Comparison of ENCODE assay signal across 12 cellular contexts in the genomic region with DNA sequence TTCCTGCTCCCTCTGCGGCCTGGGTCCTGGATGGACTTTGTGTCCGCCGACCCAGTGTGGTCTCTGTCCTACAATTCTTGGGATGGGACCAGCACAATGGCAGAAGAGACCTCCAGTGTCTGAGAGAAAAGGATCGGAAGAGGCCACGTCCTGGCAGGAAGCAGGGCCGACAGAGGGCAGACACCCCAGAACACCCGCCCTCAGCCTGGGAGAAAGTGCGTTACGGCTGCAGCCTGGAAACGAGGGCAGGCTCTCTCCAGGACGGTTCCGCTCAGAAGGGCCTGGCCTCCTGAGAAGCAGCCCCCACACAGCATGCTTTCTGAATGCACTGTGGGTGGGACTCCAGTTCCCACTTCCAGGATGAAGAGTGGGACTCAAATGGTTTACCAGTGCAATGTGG. TPM values are rescaled to one million over a fixed set of nuclear protein-coding genes. Genes with fewer than 3 reads are reported as not detected.
DNase-seq lines count a peak whose midpoint lies in the region; ATAC-seq and TF ChIP-seq lines count a peak whose summit lies in the region.
"Had no signal": no experiment of that assay in that cellular context is flagged by ENCODE, and none has a peak within 500 bp of the region (broad histone marks: within the 10 kb centered on the region; RNA-seq: fewer than 3 reads in every experiment).

No MANE protein-coding gene starts in this region.

- H3K4me2 ChIP-seq in H9 (ENCODE audit: insufficient read depth, insufficient read length, low read length): no peak overlapping the region
- H3K4me2 ChIP-seq in mesenchymal stem cell (ENCODE audit: low read length, poor library complexity, severe bottlenecking): no peak overlapping the region

- H3K79me1 ChIP-seq in H9 (ENCODE audit: insufficient read depth, low read depth, low read length, poor library complexity, severe bottlenecking) (no peaks in the 10 kb centered on the region), mesenchymal stem cell (replicated peaks; ENCODE audit: low read length, poor library complexity, severe bottlenecking) (peaks cover 24% of the 10 kb centered on the region)

- peaks cover 25 to 31% of the 10 kb centered on the region in 2 experiments for H3K4me1 Mint-ChIP-seq in H9
- H3K4me1 Mint-ChIP-seq in stimulated activated effector memory CD8-positive, alpha-beta T cell treated with anti-CD3 and anti-CD28 coated beads, Interleukin-12 subunit alpha, Interleukin-12 subunit beta, amount 100 ng/mL, for 72 hours: peaks cover 12% of the 10 kb centered on the region

- no peak overlapping the region for H3K4me3 Mint-ChIP-seq in H9
- no peak overlapping the region for H3K4me3 Mint-ChIP-seq in stimulated activated effector memory CD8-positive, alpha-beta T cell treated with anti-CD3 and anti-CD28 coated beads, Interleukin-12 subunit alpha, Interleukin-12 subunit beta, amount 100 ng/mL, for 72 hours

- no peaks in the 10 kb centered on the region for H3K79me2 ChIP-seq in H9 (ENCODE audit: insufficient read depth, low read length)

- peaks cover 2% of the 10 kb centered on the region for H3K27me3 Mint-ChIP-seq in H9 (ENCODE audit: low read depth)

- H3K4me3 ChIP-seq in choroid plexus epithelial cell (ENCODE audit: low read depth, low read length) (no peak overlapping the region), mesenchymal stem cell (ENCODE audit: insufficient read depth in 1 of 2, low read depth in 1 of 2, low read length in 2 of 2) (no peak overlapping the region)
- H3K4me3 ChIP-seq: skin epidermis had no signal

- H2BK5ac ChIP-seq in H9 (ENCODE audit: insufficient read length, low read length): no peak overlapping the region
- H2BK5ac ChIP-seq in mesenchymal stem cell (ENCODE audit: low read depth, low read length, poor library complexity, severe bottlenecking): no peak overlapping the region

- H3K36me3 ChIP-seq in mesenchymal stem cell (ENCODE audit: control insufficient read depth in 1 of 2, insufficient read depth in 2 of 2, low read depth in 1 of 2, low read length in 2 of 2): peaks cover 65 to 77% of the 10 kb centered on the region in 2 experiments

- H4K5ac ChIP-seq in H9 (ENCODE audit: insufficient read length, low read depth, low read length): no peak overlapping the region

- H4K8ac ChIP-seq in H9 (replicated peaks; ENCODE audit: insufficient read length, low read depth, low read length): no peak overlapping the region
- peak overlapping the region; percentile 21 for H4K8ac ChIP-seq in mesenchymal stem cell (ENCODE audit: low read length)

- H3K4ac ChIP-seq in H9 (ENCODE audit: low read depth, low read length) (no peak overlapping the region), mesenchymal stem cell (ENCODE audit: low read depth in 1 of 2, low read length in 2 of 2) (no peak overlapping the region)

- H3K9me3 ChIP-seq in H9 (ENCODE audit: control insufficient read depth, low read depth, low read length) (no peaks in the 10 kb centered on the region), mesenchymal stem cell (ENCODE audit: control insufficient read depth, low read length) (no peaks in the 10 kb centered on the region)

- H2AFZ ChIP-seq in H9 (ENCODE audit: low read length) (no peak overlapping the region), mesenchymal stem cell (ENCODE audit: low read depth, low read length) (no peak overlapping the region)

- H3T11ph ChIP-seq in H9 (ENCODE audit: low read length): no peak overlapping the region

- no peak overlapping the region for H2BK20ac ChIP-seq in H9 (ENCODE audit: low read depth, low read length, poor library complexity, severe bottlenecking)

- no peak overlapping the region for H3K23ac ChIP-seq in H9 (ENCODE audit: insufficient read length, low read depth, low read length)
- no peak overlapping the region for H3K23ac ChIP-seq in mesenchymal stem cell (ENCODE audit: low read length in 2 of 2)

- H3K4me1 ChIP-seq in H9 (ENCODE audit: insufficient read depth, low read length) (no peaks in the 10 kb centered on the region; the same call in 1 of the 2 replicates), mesenchymal stem cell (ENCODE audit: control insufficient read depth, insufficient read depth, low read depth, low read length) (peaks cover 12% of the 10 kb centered on the region)

- H2AK5ac ChIP-seq in H9 (ENCODE audit: insufficient read length, low read length) (no peak overlapping the region), mesenchymal stem cell (ENCODE audit: low read length, severe bottlenecking) (no peak overlapping the region)

- TF ChIP-seq CTCF in H9 (conservative IDR thresholded peaks at IDR 0.05): no peak
- TF ChIP-seq CTCF in choroid plexus epithelial cell (conservative IDR thresholded peaks at IDR 0.05; ENCODE audit: low read depth, low read length): peak; percentile 14

- peaks cover 3% of the 10 kb centered on the region for H4K20me1 ChIP-seq in H9 (ENCODE audit: control insufficient read depth, insufficient read depth, insufficient read length)

- no peak overlapping the region for H2BK12ac ChIP-seq in H9 (ENCODE audit: insufficient read length, low read depth, low read length)
- no peak overlapping the region for H2BK12ac ChIP-seq in mesenchymal stem cell (ENCODE audit: low read length in 2 of 2)

- no peaks in the 10 kb centered on the region for H3K27me3 ChIP-seq in H9 (ENCODE audit: insufficient read depth, low read length)
- H3K27me3 ChIP-seq in mesenchymal stem cell (ENCODE audit: control insufficient read depth in 1 of 2, insufficient read depth in 1 of 2, low read length in 2 of 2): no peaks in the 10 kb centered on the region

- ATAC-seq in stimulated activated effector memory CD8-positive, alpha-beta T cell treated with anti-CD3 and anti-CD28 coated beads, Interleukin-12 subunit alpha, Interleukin-12 subunit beta, amount 100 ng/mL, for 72 hours: no peak

- H3K23me2 ChIP-seq in H9 (ENCODE audit: insufficient read length, low read depth, low read length, poor library complexity, severe bottlenecking): no peaks in the 10 kb centered on the region

- H2BK120ac ChIP-seq in H9 (ENCODE audit: low read depth, low read length, poor library complexity, severe bottlenecking): no peak overlapping the region
- H2BK120ac ChIP-seq in mesenchymal stem cell (ENCODE audit: low read depth, low read length): no peak overlapping the region

- H4K91ac ChIP-seq in H9 (ENCODE audit: insufficient read length, low read depth, low read length): no peak overlapping the region
- H4K91ac ChIP-seq in mesenchymal stem cell (ENCODE audit: low read length): no peak overlapping the region

- DNase-seq in H9 (no peak), choroid plexus epithelial cell (ENCODE audit: low read depth) (no peak), mesenchymal stem cell (no peak), NCI-H187 treated with DMSO at 0.1 percent for 48 hours (lab: John Stamatoyannopoulos, UW) (no peak), NCI-H774 (lab: John Stamatoyannopoulos, UW) (no peak), nucleus accumbens (lab: John Stamatoyannopoulos, UW) (no peak), H4 (ENCODE audit: low spot score) (no peak)
- no peak for DNase-seq in stimulated activated effector memory CD8-positive, alpha-beta T cell treated with anti-CD3 and anti-CD28 coated beads, Interleukin-12 subunit alpha, Interleukin-12 subunit beta, amount 100 ng/mL, for 72 hours (ENCODE audit: low spot score in 2 of 2)
- DNase-seq: dermis blood vessel endothelial cell, DMS53, NCI-H2227 treated with DMSO at 0.1 percent for 48 hours had no signal

- H3K9ac ChIP-seq in H9 (ENCODE audit: extremely low read depth, insufficient read length, low read length) (no peak overlapping the region), mesenchymal stem cell (ENCODE audit: low read length) (peak overlapping the region; percentile 61)

- H3K27ac Mint-ChIP-seq in H9: peak overlapping the region in 2 of 3 experiments; percentile 29 to 96; a peak in 3 of 7 replicates
- peak overlapping the region; percentile 73 for H3K27ac Mint-ChIP-seq in stimulated activated effector memory CD8-positive, alpha-beta T cell treated with anti-CD3 and anti-CD28 coated beads, Interleukin-12 subunit alpha, Interleukin-12 subunit beta, amount 100 ng/mL, for 72 hours

- H3K9me3 Mint-ChIP-seq in H9: no peaks in the 10 kb centered on the region
- H3K9me3 Mint-ChIP-seq in stimulated activated effector memory CD8-positive, alpha-beta T cell treated with anti-CD3 and anti-CD28 coated beads, Interleukin-12 subunit alpha, Interleukin-12 subunit beta, amount 100 ng/mL, for 72 hours: no peaks in the 10 kb centered on the region

- H2BK15ac ChIP-seq in H9 (ENCODE audit: low read depth, low read length) (no peak overlapping the region), mesenchymal stem cell (ENCODE audit: low read depth, poor library complexity, severe bottlenecking) (no peak overlapping the region)

- H3K18ac ChIP-seq in H9 (ENCODE audit: insufficient read length, low read depth, low read length): no peak overlapping the region
- H3K18ac ChIP-seq in mesenchymal stem cell (ENCODE audit: low read depth in 1 of 2, low read length in 2 of 2): no peak overlapping the region

- H3K27ac ChIP-seq in H9 (ENCODE audit: insufficient read length, low read depth, low read length): no peak overlapping the region
- no peak overlapping the region for H3K27ac ChIP-seq in mesenchymal stem cell (ENCODE audit: low read length, poor library complexity, severe bottlenecking)

- no CpG with 5 or more reads among the region's 12 CpGs for WGBS in H9 (ENCODE audit: extremely low coverage, insufficient read length, low lambda C conversion rate)
- WGBS in mesenchymal stem cell: 88% methylated on average over 12 of the region's 12 CpGs

- H3K56ac ChIP-seq in H9 (ENCODE audit: insufficient read length, low read depth, low read length): no peak overlapping the region

- H3K14ac ChIP-seq in H9 (ENCODE audit: insufficient read depth, low read length) (no peak overlapping the region), mesenchymal stem cell (ENCODE audit: low read length in 2 of 2) (no peak overlapping the region)

- peaks cover 30 to 56% (median 53%) of the 10 kb centered on the region in 3 experiments; a peak in 6 of 7 replicates for H3K36me3 Mint-ChIP-seq in H9 (ENCODE audit: insufficient read depth in 1 of 3, low read depth in 3 of 3)
- peaks cover 70% of the 10 kb centered on the region for H3K36me3 Mint-ChIP-seq in stimulated activated effector memory CD8-positive, alpha-beta T cell treated with anti-CD3 and anti-CD28 coated beads, Interleukin-12 subunit alpha, Interleukin-12 subunit beta, amount 100 ng/mL, for 72 hours

RNA-seq across cellular contexts. Expression of gene SLC45A1, which starts 35.5 kb away (rescaled TPM):
- total RNA-seq in H9 (2021): 0.63 and 1.1 TPM in 2 replicates
- polyA plus RNA-seq in mesenchymal stem cell (2013, experiment 1 of 2): 1.3 TPM
- polyA plus RNA-seq in mesenchymal stem cell (2013, experiment 2 of 2): 1.5 TPM
- total RNA-seq in H4 (2014; rRNA removed; shearing (Covaris generic)): 0.31 TPM in 1 of 2 replicates, not detected in the other
